17 cellular contexts compared by ENCODE assay signal in the genomic region with DNA sequence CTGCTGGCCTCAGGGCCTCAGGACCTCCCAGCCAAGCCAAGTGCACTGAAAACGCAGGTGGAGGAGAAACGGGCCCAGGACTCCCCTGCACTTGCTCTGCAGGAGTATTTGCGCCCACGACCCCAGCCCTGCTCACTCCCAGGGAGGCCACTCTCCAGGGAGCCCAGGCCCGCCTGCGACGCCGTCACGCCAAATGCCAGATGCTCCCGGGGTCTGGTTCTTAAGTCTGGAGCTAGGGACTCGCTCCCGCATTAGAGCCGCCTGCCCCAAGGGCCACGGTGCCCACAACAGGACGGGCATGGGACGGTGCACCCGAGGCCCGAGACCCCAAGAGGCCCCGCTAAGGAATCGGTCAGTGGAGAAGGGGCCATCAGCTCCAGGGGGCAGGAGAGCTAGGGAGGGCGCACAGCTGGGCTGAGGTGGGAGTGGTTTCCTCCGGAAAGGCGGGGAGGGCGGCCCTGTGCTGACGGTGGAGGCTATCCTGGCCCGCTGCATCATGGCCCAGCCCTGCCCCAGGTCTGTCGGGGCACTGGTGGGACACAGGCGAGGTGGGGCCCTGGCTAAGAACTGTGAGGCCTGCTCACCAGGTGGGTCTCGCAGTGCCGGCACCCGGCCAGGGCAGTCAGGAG. TPM values are rescaled to one million over a fixed set of nuclear protein-coding genes. Genes with fewer than 3 reads are reported as not detected.
DNase-seq lines count a peak whose midpoint lies in the region; ATAC-seq and TF ChIP-seq lines count a peak whose summit lies in the region.
"Had no signal": no experiment of that assay in that cellular context is flagged by ENCODE, and none has a peak within 500 bp of the region (broad histone marks: within the 10 kb centered on the region; RNA-seq: fewer than 3 reads in every experiment).

No MANE protein-coding gene starts in this region.

- H3K4me2 ChIP-seq in GM23338, result no peak overlapping the region

- no peak overlapping the region for H3K4me3 Mint-ChIP-seq in GM23338
- no peak overlapping the region for H3K4me3 Mint-ChIP-seq in activated T-cell treated with anti-CD3 and anti-CD28 coated beads, Interleukin-2, amount 50 U/mL, for 72 hours
- H3K4me3 Mint-ChIP-seq: CD8-positive, alpha-beta T cell had no signal

- H3K36me3 Mint-ChIP-seq in GM23338 (ENCODE audit: low read depth), result no peaks in the 10 kb centered on the region
- H3K36me3 Mint-ChIP-seq in activated T-cell treated with anti-CD3 and anti-CD28 coated beads, Interleukin-2, amount 50 U/mL, for 72 hours (ENCODE audit: insufficient read depth in 2 of 2), result no peaks in the 10 kb centered on the region
- H3K36me3 Mint-ChIP-seq: CD8-positive, alpha-beta T cell had no signal

- intact Hi-C loops in gastrocnemius medialis (cut with DNase I; ENCODE audit: low total_unique reads), result no loop called here

- no peaks in the 10 kb centered on the region for H4K20me1 ChIP-seq in GM23338 (replicated peaks; ENCODE audit: insufficient read depth)

- TF ChIP-seq POLR2A in gastrocnemius medialis (IDR thresholded peaks at IDR 0.05), result no peak

- in situ Hi-C loops in gastrocnemius medialis (cut with MboI; ENCODE audit: low sequenced_read_pairs in 4 of 4), result no loop called here

- no peak overlapping the region for H2AFZ ChIP-seq in GM23338

- peaks cover 3% of the 10 kb centered on the region; the same call in 1 of the 2 replicates for H3K4me1 ChIP-seq in GM23338 (ENCODE audit: insufficient read depth)
- no peaks in the 10 kb centered on the region for H3K4me1 ChIP-seq in iPS-15b (ENCODE audit: control insufficient read depth, insufficient read depth, low read length)
- H3K4me1 ChIP-seq in gastrocnemius medialis, result no peaks in the 10 kb centered on the region
- H3K4me1 ChIP-seq: HAP-1 had no signal

- H3F3A ChIP-seq in GM23338 (replicated peaks; ENCODE audit: low read depth), result 0 out of 2 replicates have a peak, but pooled peaks cover 5% of the 10 kb centered on the region

- H3K9me3 Mint-ChIP-seq in GM23338, result no peaks in the 10 kb centered on the region
- peaks cover 0 to 3% of the 10 kb centered on the region in 2 donors for H3K9me3 Mint-ChIP-seq in activated T-cell treated with anti-CD3 and anti-CD28 coated beads, Interleukin-2, amount 50 U/mL, for 72 hours
- H3K9me3 Mint-ChIP-seq: CD8-positive, alpha-beta T cell had no signal

- no peaks in the 10 kb centered on the region for H3K79me2 ChIP-seq in GM23338 (replicated peaks; ENCODE audit: insufficient read depth)

- H3K9ac ChIP-seq in iPS-15b (ENCODE audit: low read depth, low read length), result peak overlapping the region; percentile 24
- H3K9ac ChIP-seq: BLaER1 treated with 17β-estradiol and CSF1 and Interleukin-3, amounts not matched to agents 10 nM and 100 nM had no signal

- peak; percentile 49 for DNase-seq in NCI-H82 (lab: John Stamatoyannopoulos, UW)
- DNase-seq in NCI-H82 treated with DMSO at 0.1 percent for 48 hours (lab: John Stamatoyannopoulos, UW; ENCODE audit: unreplicated experiment), result no peak
- no peak for DNase-seq in GM23338 (ENCODE audit: low spot score)
- peak; percentile 74 for DNase-seq in SK-N-DZ (ENCODE audit: low spot score)
- no peak for DNase-seq in gastrocnemius medialis
- no peak for DNase-seq in NCI-H187 treated with DMSO at 0.1 percent for 48 hours (lab: John Stamatoyannopoulos, UW)
- DNase-seq in activated T-cell treated with anti-CD3 and anti-CD28 coated beads, Interleukin-2, amount 50 U/mL, for 72 hours, result no peak
- DNase-seq: 8988T, Calu3, DMS79 treated with DMSO at 0.1 percent for 48 hours, GF-D8 had no signal

- peaks cover 24% of the 10 kb centered on the region for H3K27me3 Mint-ChIP-seq in GM23338 (ENCODE audit: insufficient read depth, low read depth, poor library complexity)
- H3K27me3 Mint-ChIP-seq in activated T-cell treated with anti-CD3 and anti-CD28 coated beads, Interleukin-2, amount 50 U/mL, for 72 hours (ENCODE audit: low read depth), result no peaks in the 10 kb centered on the region

- H3K4me1 Mint-ChIP-seq in GM23338, result peaks cover 17% of the 10 kb centered on the region
- H3K4me1 Mint-ChIP-seq in activated T-cell treated with anti-CD3 and anti-CD28 coated beads, Interleukin-2, amount 50 U/mL, for 72 hours (ENCODE audit: low read depth), result no peaks in the 10 kb centered on the region

- ATAC-seq in GM23338 (peak; percentile 3; the same call in 1 of the 3 replicates), gastrocnemius medialis (no peak)
- no peak for ATAC-seq in activated T-cell treated with anti-CD3 and anti-CD28 coated beads, Interleukin-2, amount 50 U/mL, for 72 hours (replicated peaks in 1 of 2)
- ATAC-seq: CD8-positive, alpha-beta T cell had no signal

- no peak overlapping the region for H3K27ac Mint-ChIP-seq in GM23338
- no peak overlapping the region for H3K27ac Mint-ChIP-seq in activated T-cell treated with anti-CD3 and anti-CD28 coated beads, Interleukin-2, amount 50 U/mL, for 72 hours
- H3K27ac Mint-ChIP-seq: CD8-positive, alpha-beta T cell had no signal

- no peak for TF ChIP-seq CTCF in GM23338 (conservative IDR thresholded peaks at IDR 0.05; ENCODE audit: low read depth in 2 of 2)
- no peak for TF ChIP-seq CTCF in gastrocnemius medialis (IDR thresholded peaks at IDR 0.05 in 4 of 5, conservative IDR thresholded peaks at IDR 0.05 in 1 of 5)

- peaks cover 6% of the 10 kb centered on the region; the same call in 1 of the 2 replicates for H3K9me2 ChIP-seq in GM23338 (ENCODE audit: insufficient read depth)

- no peaks in the 10 kb centered on the region for H3K9me3 ChIP-seq in iPS-15b (ENCODE audit: control insufficient read depth, insufficient read depth, low read length)
- H3K9me3 ChIP-seq in gastrocnemius medialis, result no peaks in the 10 kb centered on the region
- H3K9me3 ChIP-seq: BLaER1 treated with 17β-estradiol and CSF1 and Interleukin-3, amounts not matched to agents 10 nM and 100 nM; HAP-1 had no signal

- H3K27ac ChIP-seq in GM23338 (ENCODE audit: low read depth) (no peak overlapping the region), gastrocnemius medialis (no peak overlapping the region)
- H3K27ac ChIP-seq: BLaER1 treated with 17β-estradiol and CSF1 and Interleukin-3, amounts not matched to agents 10 nM and 100 nM had no signal

- H3K4me3 ChIP-seq in GM23338 (no peak overlapping the region), iPS-15b (ENCODE audit: low read depth, low read length) (no peak overlapping the region), gastrocnemius medialis (no peak overlapping the region)
- H3K4me3 ChIP-seq: BLaER1 treated with 17β-estradiol and CSF1 and Interleukin-3, amounts not matched to agents 10 nM and 100 nM; HAP-1 had no signal

- no peaks in the 10 kb centered on the region for H3K36me3 ChIP-seq in GM23338 (ENCODE audit: insufficient read depth)
- H3K36me3 ChIP-seq in iPS-15b (ENCODE audit: control insufficient read depth, insufficient read depth, low read length), result no peaks in the 10 kb centered on the region
- H3K36me3 ChIP-seq in gastrocnemius medialis, result no peaks in the 10 kb centered on the region
- H3K36me3 ChIP-seq: BLaER1 treated with 17β-estradiol and CSF1 and Interleukin-3, amounts not matched to agents 10 nM and 100 nM; HAP-1 had no signal

- H3K27me3 ChIP-seq in GM23338 (ENCODE audit: insufficient read depth), result no peaks in the 10 kb centered on the region
- H3K27me3 ChIP-seq in iPS-15b (ENCODE audit: control insufficient read depth, insufficient read depth, low read length), result no peaks in the 10 kb centered on the region
- H3K27me3 ChIP-seq in gastrocnemius medialis, result peaks cover 2 to 14% (median 7%) of the 10 kb centered on the region in 3 donors

TF ChIP-seq in GM23338, 12 proteins besides CTCF, POLR2A, EP300 and RAD21:
- TF ChIP-seq POLR2AphosphoS5 (IDR thresholded peaks at IDR 0.05; ENCODE audit: low read depth) (no peak), STAT1 (IDR thresholded peaks at IDR 0.05; ENCODE audit: unreplicated experiment) (no peak)

RNA-seq across cellular contexts. Expression of a gene that starts 44.1 kb away (rescaled TPM):
- total RNA-seq in GM23338 (2014; rRNA removed; shearing (Covaris generic)), result 1.9 and 3.9 TPM in 2 replicates
- 2.1 and 2.7 TPM in 2 replicates for polyA plus RNA-seq in GM23338 (2016; fragmentation: Nextera tagmentation; extraction: Ambion mirVana)
- polyA plus RNA-seq in SK-N-DZ (2014; cell fraction: cytosol; rRNA removed), result 0.14 TPM in 1 of 2 replicates, not detected in the other
- polyA plus RNA-seq in SK-N-DZ (2014; cell fraction: nucleus; rRNA removed), result 0.03 TPM in 1 of 2 replicates, not detected in the other
- not detected for total RNA-seq in gastrocnemius medialis
- not detected for total RNA-seq in activated T-cell treated with anti-CD3 and anti-CD28 coated beads, Interleukin-2, amount 50 U/mL, for 72 hours
- total RNA-seq: Calu3; CD8-positive, alpha-beta T cell; H4 had no signal
- polyA plus RNA-seq: AG04450 had no signal

Comparison
In these comparisons a context has a peak if more than half of its experiments do, and no peak if none do; other contexts are left out.
1. DNase-seq: peak in NCI-H82 (single experiment) and SK-N-DZ (single experiment); none in NCI-H82 treated with DMSO at 0.1 percent for 48 hours (single experiment), GM23338 (single experiment), gastrocnemius medialis (0 of 2), NCI-H187 treated with DMSO at 0.1 percent for 48 hours (single experiment) and activated T-cell treated with anti-CD3 and anti-CD28 coated beads, Interleukin-2, amount 50 U/mL, for 72 hours (0 of 2).